8 cellular contexts compared by ENCODE assay signal in the genomic region with DNA sequence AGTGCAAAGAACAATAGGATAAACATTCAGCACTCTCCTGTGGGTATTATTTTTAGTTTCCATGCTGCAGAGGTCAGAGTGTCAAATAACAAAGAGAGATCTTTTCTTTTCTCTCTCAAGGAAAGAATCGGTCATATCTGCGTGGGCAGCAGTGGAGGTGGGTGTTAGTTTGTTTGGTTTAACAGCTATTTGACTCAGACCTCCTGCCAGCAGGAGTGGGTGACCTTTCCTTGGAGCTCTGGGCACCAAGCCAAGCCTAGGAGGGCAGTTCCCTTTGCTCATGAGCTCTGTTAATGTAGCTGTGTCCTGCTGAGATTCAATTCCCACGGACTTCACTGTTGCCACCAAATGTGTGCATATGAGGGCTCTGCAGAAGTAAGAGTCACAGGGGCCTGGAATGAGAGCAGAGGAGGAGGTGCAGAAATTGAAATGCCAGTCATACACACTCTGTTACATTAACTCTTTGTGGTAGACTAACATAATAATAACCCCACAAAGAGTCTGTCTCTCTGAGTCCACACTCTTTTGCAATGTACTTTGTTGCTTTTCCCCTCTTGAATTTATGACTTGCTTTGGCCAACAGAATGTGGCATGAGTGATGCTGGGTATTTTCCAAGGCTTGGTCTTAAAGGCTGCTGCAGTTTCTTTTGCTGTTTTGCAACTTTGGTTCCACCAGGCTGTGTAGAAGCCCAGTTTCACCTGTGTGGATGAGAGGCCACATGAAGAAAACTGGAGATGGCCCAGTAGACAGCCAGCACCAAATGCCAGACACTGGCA.
A peak's percentile ranks its signal among the peaks of the same experiment; 100 is the strongest.
DNase-seq lines count a peak whose midpoint lies in the region; ATAC-seq and TF ChIP-seq lines count a peak whose summit lies in the region.

No MANE protein-coding gene starts in this region.

- H3K36me3 ChIP-seq in PC-3 (ENCODE audit: low read depth, low read length) (no peaks in the 10 kb centered on the region), WERI-Rb-1 (peaks cover 50% of the 10 kb centered on the region)

- H3F3A ChIP-seq in PC-3 (ENCODE audit: low read length, unreplicated experiment), result no peaks in the 10 kb centered on the region

- intact Hi-C loops in PC-3 (cut with micrococcal nuclease), result no loop called here

- 0 out of 2 replicates have a peak, but pooled peaks cover 5% of the 10 kb centered on the region for H3K4me1 ChIP-seq in PC-3 (ENCODE audit: insufficient read depth, low read length)

- POLR2A ChIA-PET in PC-3 (lab: Charles Lee; ENCODE audit: unreplicated experiment), result no interaction called here

- no peak overlapping the region for H3K4me2 ChIP-seq in PC-3 (ENCODE audit: low read length)

- DNase-seq in HK-2 (ENCODE audit: unreplicated experiment), result peak; percentile 76
- peak; percentile 70 for DNase-seq in PC-3
- DNase-seq in choroid plexus epithelial cell (ENCODE audit: low read depth), result peak; percentile 91
- peak; percentile 13 for DNase-seq in pulmonary artery endothelial cell (ENCODE audit: low read depth, low spot score)
- no peak for DNase-seq in GF-D8 (lab: John Stamatoyannopoulos, UW)
- DNase-seq in cerebellum (ENCODE audit: low spot score), result no peak
- DNase-seq in WERI-Rb-1, result no peak
- no peak for DNase-seq in central memory CD4-positive, alpha-beta T cell

- H3K4me3 ChIP-seq in PC-3 (ENCODE audit: low read length) (no peak overlapping the region), choroid plexus epithelial cell (ENCODE audit: low read depth, low read length) (no peak overlapping the region), WERI-Rb-1 (ENCODE audit: low read depth, low read length) (no peak overlapping the region)

- no peak overlapping the region for H2AFZ ChIP-seq in PC-3 (ENCODE audit: low read length)

- H3K9me2 ChIP-seq in PC-3 (replicated peaks; ENCODE audit: low read length), result no peaks in the 10 kb centered on the region

- H3K9me3 ChIP-seq in PC-3 (ENCODE audit: low read length), result no peaks in the 10 kb centered on the region
- peaks cover 5% of the 10 kb centered on the region for H3K9me3 ChIP-seq in WERI-Rb-1 (ENCODE audit: severe bottlenecking)

- no peak overlapping the region for H3K9ac ChIP-seq in PC-3 (ENCODE audit: low read length)

- peak; percentile 79 for ATAC-seq in PC-3

- no TSS peak for BruUV-seq in PC-3 (replicated peaks; lab: Mats Ljungman, UMichigan)

- H4K20me1 ChIP-seq in PC-3 (ENCODE audit: low read length), result no peaks in the 10 kb centered on the region

- H3K27me3 ChIP-seq in PC-3 (ENCODE audit: low read length) (no peaks in the 10 kb centered on the region), WERI-Rb-1 (ENCODE audit: insufficient read depth, low read depth, severe bottlenecking) (no peaks in the 10 kb centered on the region)

- TF ChIP-seq CTCF in PC-3 (conservative IDR thresholded peaks at IDR 0.05; ENCODE audit: low read depth, low read length) (no peak), choroid plexus epithelial cell (conservative IDR thresholded peaks at IDR 0.05; ENCODE audit: low read depth, low read length) (no peak), WERI-Rb-1 (IDR thresholded peaks at IDR 0.05; ENCODE audit: low read depth, low read length) (no peak)

- H3K27ac ChIP-seq in PC-3 (ENCODE audit: low read length) (0 out of 2 replicates have a peak overlapping the region, but pooled peaks have one; percentile 28), WERI-Rb-1 (no peak overlapping the region)

- CTCF ChIA-PET in PC-3 (lab: Charles Lee), result no interaction called here

- no peaks in the 10 kb centered on the region for H3K79me2 ChIP-seq in PC-3 (ENCODE audit: low read length)

Comparison
In these comparisons a context has a peak if more than half of its experiments do, and no peak if none do; other contexts are left out.
1. DNase-seq: peak in HK-2 (single experiment), PC-3 (single experiment), choroid plexus epithelial cell (single experiment) and pulmonary artery endothelial cell (single experiment); none in GF-D8 (single experiment), cerebellum (single experiment), WERI-Rb-1 (single experiment) and central memory CD4-positive, alpha-beta T cell (single experiment).